Comparison of ENCODE assay signal across 18 cellular contexts in the genomic region with DNA sequence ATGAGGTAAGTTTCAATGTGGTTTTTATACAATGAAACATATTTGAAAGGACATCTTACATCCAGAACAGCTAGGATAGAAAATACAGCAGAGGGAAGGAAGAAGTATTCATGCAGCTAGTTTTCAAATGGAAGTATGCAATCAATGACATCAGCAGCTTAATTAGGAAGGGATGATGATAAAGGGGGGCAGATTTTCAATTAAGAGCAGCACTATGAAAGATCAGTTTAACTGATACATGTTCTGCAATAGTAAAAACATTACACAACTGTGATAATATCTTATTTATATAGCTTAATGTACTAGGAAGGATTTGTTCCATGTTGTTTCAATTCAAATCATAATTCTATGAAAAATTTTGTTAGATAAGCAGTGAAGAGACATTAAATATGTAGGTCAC.
DNase-seq lines count a peak whose midpoint lies in the region; ATAC-seq, FAIRE-seq and TF ChIP-seq lines count a peak whose summit lies in the region.
"Had no signal": no experiment of that assay in that cellular context is flagged by ENCODE, and none has a peak within 500 bp of the region (broad histone marks: within the 10 kb centered on the region; RNA-seq: fewer than 3 reads in every experiment).

No MANE protein-coding gene starts in this region.

- ATAC-seq in GM23338 (no peak), left cardiac atrium (no peak)
- ATAC-seq: HCT116 had no signal

- BruUV-seq in PC-9 (replicated peaks; lab: Mats Ljungman, UMichigan), result no TSS peak

- H3K4me3 ChIP-seq in GM23338, result no peak overlapping the region
- H3K4me3 ChIP-seq in PC-9, result no peak overlapping the region
- no peak overlapping the region for H3K4me3 ChIP-seq in keratinocyte (ENCODE audit: control insufficient read depth in 2 of 3, extremely low read depth in 1 of 3, insufficient read depth in 2 of 3, low read depth in 1 of 3, low read length in 3 of 3)
- H3K4me3 ChIP-seq in Karpas-422 (ENCODE audit: low read length), result no peak overlapping the region
- H3K4me3 ChIP-seq in ovary, result no peak overlapping the region

- no peak for DNase-seq in GM23338 (ENCODE audit: low spot score)
- no peak for DNase-seq in PC-9
- no peak for DNase-seq in keratinocyte (ENCODE audit: low read depth, low spot score)
- DNase-seq in left cardiac atrium, result no peak
- no peak for DNase-seq in Karpas-422
- no peak for DNase-seq in ovary
- no peak for DNase-seq in urothelium cell line (ENCODE audit: low spot score)
- DNase-seq: AML-193; CD4-positive, alpha-beta T cell; DMS153; DMS79; GF-D8; GOT3; H7; IMR-90 had no signal

- intact Hi-C loops in PC-9 (cut with micrococcal nuclease; ENCODE audit: unreplicated experiment) (no loop called here), left cardiac atrium (cut with DNase I) (no loop called here), ovary (cut with DNase I) (no loop called here)

- H3K36me3 Mint-ChIP-seq in GM23338 (ENCODE audit: low read depth), result no peaks in the 10 kb centered on the region

- H3K4me1 Mint-ChIP-seq in GM23338, result peaks cover 7% of the 10 kb centered on the region; the same call in 2 of the 3 replicates

- peaks cover 2% of the 10 kb centered on the region for H3K27me3 Mint-ChIP-seq in GM23338 (ENCODE audit: insufficient read depth, low read depth, poor library complexity)
- H3K27me3 Mint-ChIP-seq: CD4-positive, alpha-beta T cell had no signal

- H3K9me2 ChIP-seq in GM23338 (ENCODE audit: insufficient read depth) (no peaks in the 10 kb centered on the region), PC-9 (ENCODE audit: insufficient read depth) (no peaks in the 10 kb centered on the region; the same call in 1 of the 2 replicates), Karpas-422 (replicated peaks; ENCODE audit: insufficient read depth, low read length) (no peaks in the 10 kb centered on the region)

- no peaks in the 10 kb centered on the region for H4K20me1 ChIP-seq in GM23338 (replicated peaks; ENCODE audit: insufficient read depth)
- no peaks in the 10 kb centered on the region for H4K20me1 ChIP-seq in PC-9 (ENCODE audit: insufficient read depth)
- H4K20me1 ChIP-seq in keratinocyte (ENCODE audit: control insufficient read depth, extremely low read depth, insufficient read depth, low read length), result no peaks in the 10 kb centered on the region
- no peaks in the 10 kb centered on the region for H4K20me1 ChIP-seq in Karpas-422 (ENCODE audit: insufficient read depth, low read depth, low read length)

- H3K27ac ChIP-seq in GM23338 (ENCODE audit: low read depth) (no peak overlapping the region), PC-9 (peak overlapping the region; percentile 68), keratinocyte (ENCODE audit: control insufficient read depth, insufficient read depth, low read length) (no peak overlapping the region), Karpas-422 (ENCODE audit: low read length) (no peak overlapping the region), ovary (no peak overlapping the region)

- no peak overlapping the region for H3K27ac Mint-ChIP-seq in GM23338
- H3K27ac Mint-ChIP-seq: CD4-positive, alpha-beta T cell had no signal

- no peaks in the 10 kb centered on the region for H3K9me1 ChIP-seq in keratinocyte (ENCODE audit: control insufficient read depth, extremely low read depth, insufficient read depth, low read length)

- H3F3A ChIP-seq in GM23338 (replicated peaks; ENCODE audit: low read depth) (no peaks in the 10 kb centered on the region), PC-9 (ENCODE audit: insufficient read depth, low read depth) (peaks cover 20% of the 10 kb centered on the region)

- no peak overlapping the region for H3K9ac ChIP-seq in keratinocyte (ENCODE audit: control insufficient read depth, extremely low read depth, insufficient read depth, low read length)
- no peak overlapping the region for H3K9ac ChIP-seq in Karpas-422 (ENCODE audit: low read length)

- H3K4me1 ChIP-seq in GM23338 (ENCODE audit: insufficient read depth) (no peaks in the 10 kb centered on the region), PC-9 (replicated peaks; ENCODE audit: insufficient read depth) (peaks cover 27% of the 10 kb centered on the region), keratinocyte (ENCODE audit: control insufficient read depth, extremely low read depth, insufficient read depth, low read length) (peaks cover 2% of the 10 kb centered on the region), Karpas-422 (ENCODE audit: low read length) (peaks cover 7% of the 10 kb centered on the region), ovary (ENCODE audit: insufficient read depth) (no peaks in the 10 kb centered on the region)

- TF ChIP-seq CTCF in GM23338 (conservative IDR thresholded peaks at IDR 0.05; ENCODE audit: low read depth in 2 of 2), result no peak
- TF ChIP-seq CTCF in PC-9 (conservative IDR thresholded peaks at IDR 0.05), result no peak
- no peak for TF ChIP-seq CTCF in keratinocyte (optimal IDR thresholded peaks at IDR 0.05 in 1 of 3, IDR thresholded peaks at IDR 0.05 in 1 of 3, conservative IDR thresholded peaks at IDR 0.05 in 1 of 3; ENCODE audit: extremely low read depth in 1 of 3, insufficient read depth in 2 of 3, low read length in 3 of 3)
- no peak for TF ChIP-seq CTCF in ovary (IDR thresholded peaks at IDR 0.05)

- H3K79me2 ChIP-seq in GM23338 (replicated peaks; ENCODE audit: insufficient read depth), result no peaks in the 10 kb centered on the region
- no peaks in the 10 kb centered on the region for H3K79me2 ChIP-seq in PC-9 (ENCODE audit: low read depth)
- H3K79me2 ChIP-seq in keratinocyte (ENCODE audit: control insufficient read depth, insufficient read depth, low read length), result no peaks in the 10 kb centered on the region
- H3K79me2 ChIP-seq in Karpas-422 (ENCODE audit: low read length), result no peaks in the 10 kb centered on the region

- H3K9me3 Mint-ChIP-seq in GM23338, result peaks cover 10% of the 10 kb centered on the region; the same call in 2 of the 3 replicates
- H3K9me3 Mint-ChIP-seq: CD4-positive, alpha-beta T cell had no signal

- H2AFZ ChIP-seq in GM23338 (peak overlapping the region; percentile 15; the same call in 1 of the 2 replicates), PC-9 (no peak overlapping the region), keratinocyte (ENCODE audit: control insufficient read depth, low read length) (no peak overlapping the region), Karpas-422 (ENCODE audit: low read length) (no peak overlapping the region)

- TF ChIP-seq EP300 in ovary (IDR thresholded peaks at IDR 0.05), result no peak

- H3K4me3 Mint-ChIP-seq in GM23338, result no peak overlapping the region
- H3K4me3 Mint-ChIP-seq: CD4-positive, alpha-beta T cell had no signal

- H3K4me2 ChIP-seq in GM23338 (no peak overlapping the region), PC-9 (peak overlapping the region; percentile 54), keratinocyte (ENCODE audit: control insufficient read depth, extremely low read depth, insufficient read depth, low read depth, low read length) (no peak overlapping the region), Karpas-422 (ENCODE audit: low read depth, low read length, poor library complexity, severe bottlenecking) (no peak overlapping the region)

- TF ChIP-seq POLR2A in ovary (IDR thresholded peaks at IDR 0.05), result no peak

- H3K36me3 ChIP-seq in GM23338 (ENCODE audit: insufficient read depth) (no peaks in the 10 kb centered on the region; the same call in 1 of the 2 replicates), PC-9 (ENCODE audit: low read depth) (no peaks in the 10 kb centered on the region), keratinocyte (ENCODE audit: control insufficient read depth in 2 of 2, extremely low read depth in 1 of 2, insufficient read depth in 2 of 2, low read length in 2 of 2) (no peaks in the 10 kb centered on the region), Karpas-422 (ENCODE audit: insufficient read depth, low read length) (no peaks in the 10 kb centered on the region), ovary (no peaks in the 10 kb centered on the region)

- FAIRE-seq in keratinocyte (lab: Jason Lieb, UNC), result peak; percentile 39
- no peak for FAIRE-seq in urothelium cell line (lab: Jason Lieb, UNC)
- FAIRE-seq: A204.1, HTR-8/SVneo had no signal

- H3K9me3 ChIP-seq in PC-9 (ENCODE audit: insufficient read depth, low read depth) (no peaks in the 10 kb centered on the region), keratinocyte (ENCODE audit: control insufficient read depth, low read depth, low read length) (no peaks in the 10 kb centered on the region), Karpas-422 (ENCODE audit: low read length) (no peaks in the 10 kb centered on the region), ovary (no peaks in the 10 kb centered on the region)

- dilution Hi-C loops in keratinocyte (cut with MboI; ENCODE audit: extremely low pct_ligation_motif_present, low sequenced_read_pairs), result no loop called here

- H3K27me3 ChIP-seq in GM23338 (ENCODE audit: insufficient read depth) (no peaks in the 10 kb centered on the region), PC-9 (ENCODE audit: insufficient read depth, low read depth) (no peaks in the 10 kb centered on the region), keratinocyte (ENCODE audit: control insufficient read depth, extremely low read depth, insufficient read depth, low read length) (no peaks in the 10 kb centered on the region), Karpas-422 (ENCODE audit: low read length) (no peaks in the 10 kb centered on the region), ovary (no peaks in the 10 kb centered on the region)

- POLR2A ChIA-PET in PC-9 (lab: Charles Lee; ENCODE audit: unreplicated experiment), result interaction anchor here (0.8 to 0.9 kb wide), 2 partner anchors 14 to 1485 kb away, joined by 10 read pairs; a partner anchor contains a TSS

- CTCF ChIA-PET in PC-9 (lab: Charles Lee), result no interaction called here

TF ChIP-seq in GM23338, 12 proteins besides CTCF, POLR2A, EP300 and RAD21:
- no peak for TF ChIP-seq EZH2phosphoT487 (IDR thresholded peaks at IDR 0.05; ENCODE audit: unreplicated experiment)
- TF ChIP-seq ZNF114 (CRISPR knock-in tag; IDR thresholded peaks at IDR 0.05), result no peak
- no peak for TF ChIP-seq POLR2AphosphoS5 (IDR thresholded peaks at IDR 0.05; ENCODE audit: low read depth)
- TF ChIP-seq NANOG (IDR thresholded peaks at IDR 0.05; ENCODE audit: borderline replicate concordance), result no peak
